In the genomic region with DNA sequence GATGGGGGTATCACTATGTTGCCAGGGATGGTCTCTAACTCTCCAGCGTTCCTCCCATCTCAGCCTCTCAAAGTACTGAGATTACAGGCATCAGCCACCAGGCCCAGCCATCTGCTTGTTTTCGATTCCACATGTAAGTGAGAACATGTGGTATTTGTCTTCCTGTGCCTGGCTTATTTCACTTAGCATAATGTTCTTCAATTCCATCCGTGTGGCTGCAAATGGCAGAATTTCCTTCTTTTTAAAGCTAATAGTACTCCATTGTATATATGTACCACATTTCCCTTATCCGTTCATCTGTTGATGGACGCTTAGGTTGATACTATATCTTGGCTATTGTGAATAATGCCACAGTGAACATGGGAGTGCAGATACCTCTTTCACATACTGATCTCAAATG, we compare ENCODE assay signal across 27 cellular contexts.
"Had no signal": no experiment of that assay in that cellular context is flagged by ENCODE, and none has a peak within 500 bp of the region (broad histone marks: within the 10 kb centered on the region; RNA-seq: fewer than 3 reads in every experiment).

No MANE protein-coding gene starts in this region.

- H3K9me3 Mint-ChIP-seq: activated CD4-positive, alpha-beta T cell treated with anti-CD3 and anti-CD28 coated beads, Interleukin-2, amount 10 ng/mL, durations not matched to agents 24 days and 14 days; activated naive CD4-positive, alpha-beta T cell treated with anti-CD3 and anti-CD28 coated beads, Interleukin-2, amount 50 U/mL, for 24 hours; neural crest cell; stimulated activated effector memory CD8-positive, alpha-beta T cell treated with anti-CD3 and anti-CD28 coated beads, Interleukin-12 subunit alpha, Interleukin-12 subunit beta, amount 100 ng/mL, for 72 hours had no signal

- ATAC-seq: activated naive CD8-positive, alpha-beta T cell treated with anti-CD3 and anti-CD28 coated beads, Interleukin-2, amount 50 U/mL, for 24 hours; foreskin keratinocyte; heart right ventricle; naive thymus-derived CD8-positive, alpha-beta T cell; pancreas; sciatic nerve; stimulated activated effector memory CD8-positive, alpha-beta T cell treated with anti-CD3 and anti-CD28 coated beads, Interleukin-12 subunit alpha, Interleukin-12 subunit beta, amount 100 ng/mL, for 72 hours had no signal

- DNase-seq: activated CD4-positive, alpha-beta memory T cell treated with anti-CD3 and anti-CD28 coated beads for 36 hours; activated CD4-positive, alpha-beta T cell treated with anti-CD3 and anti-CD28 coated beads, Interleukin-2, amount 10 ng/mL, durations not matched to agents 24 days and 14 days; activated CD4-positive, CD25-positive, alpha-beta regulatory T cell treated with anti-CD3 and anti-CD28 coated beads, Interleukin-2, amount 50 U/mL, for 72 hours; activated CD8-positive, alpha-beta memory T cell treated with anti-CD3 and anti-CD28 coated beads, Interleukin-2, amount 50 U/mL, for 4 hours; activated gamma-delta T cell; activated naive CD8-positive, alpha-beta T cell treated with anti-CD3 and anti-CD28 coated beads, Interleukin-2, amount 50 U/mL, for 24 hours; activated T-cell treated with anti-CD3 and anti-CD28 coated beads, Interleukin-2, amount 50 U/mL, for 1 hour; central memory CD4-positive, alpha-beta T cell; foreskin keratinocyte; heart right ventricle; midbrain; naive thymus-derived CD8-positive, alpha-beta T cell; nucleus accumbens; pancreas; retina; stimulated activated CD4-positive, alpha-beta T cell treated with anti-CD3 and anti-CD28 coated beads, Interleukin-12 subunit alpha, Interleukin-12 subunit beta, amount 100 ng/mL, for 4 hours; stimulated activated CD4-positive, alpha-beta T cell treated with anti-CD3 and anti-CD28 coated beads, Interleukin-4, amount 100 ng/mL, for 24 hours; substantia nigra; upper lobe of left lung had no signal

- H3K4me1 Mint-ChIP-seq: activated CD4-positive, alpha-beta T cell treated with anti-CD3 and anti-CD28 coated beads, Interleukin-2, amount 10 ng/mL, durations not matched to agents 24 days and 14 days; activated naive CD4-positive, alpha-beta T cell treated with anti-CD3 and anti-CD28 coated beads, Interleukin-2, amount 50 U/mL, for 24 hours; activated naive CD8-positive, alpha-beta T cell treated with anti-CD3 and anti-CD28 coated beads, Interleukin-2, amount 50 U/mL, for 24 hours; stimulated activated effector memory CD8-positive, alpha-beta T cell treated with anti-CD3 and anti-CD28 coated beads, Interleukin-12 subunit alpha, Interleukin-12 subunit beta, amount 100 ng/mL, for 72 hours had no signal

- H3K4me3 ChIP-seq: breast epithelium, heart right ventricle, pancreas, prostate gland, skin epidermis, upper lobe of left lung had no signal

- H3K9me3 ChIP-seq: breast epithelium, pancreas, prostate gland, upper lobe of left lung had no signal

- H3K27ac Mint-ChIP-seq: activated CD4-positive, alpha-beta memory T cell treated with anti-CD3 and anti-CD28 coated beads for 36 hours; activated CD4-positive, alpha-beta T cell treated with anti-CD3 and anti-CD28 coated beads, Interleukin-2, amount 10 ng/mL, durations not matched to agents 24 days and 14 days; activated naive CD4-positive, alpha-beta T cell treated with anti-CD3 and anti-CD28 coated beads, Interleukin-2, amount 50 U/mL, for 24 hours; activated naive CD8-positive, alpha-beta T cell treated with anti-CD3 and anti-CD28 coated beads, Interleukin-2, amount 50 U/mL, for 24 hours; naive thymus-derived CD8-positive, alpha-beta T cell; stimulated activated effector memory CD8-positive, alpha-beta T cell treated with anti-CD3 and anti-CD28 coated beads, Interleukin-12 subunit alpha, Interleukin-12 subunit beta, amount 100 ng/mL, for 72 hours; stimulated activated naive CD8-positive, alpha-beta T cell treated with anti-CD3 and anti-CD28 coated beads, Interleukin-15, Interleukin-2, amounts not matched to agents 100 ng/mL and 50 ng/mL, for 24 hours had no signal

- H3K4me1 ChIP-seq: breast epithelium, foreskin keratinocyte, pancreas, prostate gland, upper lobe of left lung had no signal

- H3K27me3 ChIP-seq: breast epithelium, foreskin keratinocyte, pancreas, upper lobe of left lung had no signal

- H3K36me3 Mint-ChIP-seq: activated CD4-positive, alpha-beta memory T cell treated with anti-CD3 and anti-CD28 coated beads for 36 hours; activated naive CD4-positive, alpha-beta T cell treated with anti-CD3 and anti-CD28 coated beads, Interleukin-2, amount 50 U/mL, for 24 hours; stimulated activated effector memory CD8-positive, alpha-beta T cell treated with anti-CD3 and anti-CD28 coated beads, Interleukin-12 subunit alpha, Interleukin-12 subunit beta, amount 100 ng/mL, for 72 hours had no signal

- H3K4me3 Mint-ChIP-seq: activated CD4-positive, alpha-beta memory T cell treated with anti-CD3 and anti-CD28 coated beads for 36 hours; activated CD4-positive, alpha-beta T cell treated with anti-CD3 and anti-CD28 coated beads, Interleukin-2, amount 10 ng/mL, durations not matched to agents 24 days and 14 days; activated naive CD4-positive, alpha-beta T cell treated with anti-CD3 and anti-CD28 coated beads, Interleukin-2, amount 50 U/mL, for 24 hours; activated naive CD8-positive, alpha-beta T cell treated with anti-CD3 and anti-CD28 coated beads, Interleukin-2, amount 50 U/mL, for 24 hours; naive thymus-derived CD8-positive, alpha-beta T cell; neural crest cell; stimulated activated effector memory CD8-positive, alpha-beta T cell treated with anti-CD3 and anti-CD28 coated beads, Interleukin-12 subunit alpha, Interleukin-12 subunit beta, amount 100 ng/mL, for 72 hours; stimulated activated naive CD8-positive, alpha-beta T cell treated with anti-CD3 and anti-CD28 coated beads, Interleukin-15, Interleukin-2, amounts not matched to agents 100 ng/mL and 50 ng/mL, for 24 hours had no signal

- H3K36me3 ChIP-seq: breast epithelium, heart right ventricle, pancreas, prostate gland, upper lobe of left lung had no signal

- H3K27ac ChIP-seq: breast epithelium, heart right ventricle, pancreas, upper lobe of left lung had no signal
